ENCODE assay signal across 16 cellular contexts in genomic region chr9:7119612-7120011, GRCh38.
A peak's percentile ranks its signal among the peaks of the same experiment; 100 is the strongest.
DNase-seq lines count a peak whose midpoint lies in the region; ATAC-seq and TF ChIP-seq lines count a peak whose summit lies in the region.
"Had no signal": no experiment of that assay in that cellular context is flagged by ENCODE, and none has a peak within 500 bp of the region (broad histone marks: within the 10 kb centered on the region; RNA-seq: fewer than 3 reads in every experiment).

No MANE protein-coding gene starts in this region.

- TF ChIP-seq CTCF in right lobe of liver (IDR thresholded peaks at IDR 0.05), result no peak

- TF ChIP-seq POLR2A in right lobe of liver (IDR thresholded peaks at IDR 0.05), result no peak

- H3K27me3 Mint-ChIP-seq in activated T-helper 17 cell treated with anti-CD3 and anti-CD28 coated beads, Interleukin-2, amount 50 U/mL, for 72 hours, result no peaks in the 10 kb centered on the region
- peaks cover 2 to 14% (median 8%) of the 10 kb centered on the region in 3 donors for H3K27me3 Mint-ChIP-seq in immature natural killer cell (ENCODE audit: low read depth in 3 of 3)
- H3K27me3 Mint-ChIP-seq: CD8-positive, alpha-beta memory T cell had no signal

- H3K27ac Mint-ChIP-seq in activated T-helper 17 cell treated with anti-CD3 and anti-CD28 coated beads, Interleukin-2, amount 50 U/mL, for 72 hours, result peak overlapping the region; percentile 37
- peak overlapping the region in 5 of 6 donors; percentile 45 to 85 (median 71) for H3K27ac Mint-ChIP-seq in immature natural killer cell
- H3K27ac Mint-ChIP-seq: CD14-positive monocyte had no signal

- intact Hi-C loops in right lobe of liver (cut with DNase I), result no loop called here

- H3K27me3 ChIP-seq in right lobe of liver, result no peaks in the 10 kb centered on the region

- in situ Hi-C loops in G401 (cut with HindIII; ENCODE audit: low sequenced_read_pairs), result no loop called here

- ATAC-seq in activated T-helper 17 cell treated with anti-CD3 and anti-CD28 coated beads, Interleukin-2, amount 50 U/mL, for 72 hours (replicated peaks), result no peak
- ATAC-seq in right lobe of liver, result no peak
- ATAC-seq: GM12878 had no signal

- no peak overlapping the region for H3K4me3 Mint-ChIP-seq in activated T-helper 17 cell treated with anti-CD3 and anti-CD28 coated beads, Interleukin-2, amount 50 U/mL, for 72 hours
- no peak overlapping the region for H3K4me3 Mint-ChIP-seq in immature natural killer cell
- H3K4me3 Mint-ChIP-seq: CD14-positive monocyte had no signal

- H3K27ac ChIP-seq in right lobe of liver, result no peak overlapping the region
- H3K27ac ChIP-seq: 22Rv1, GM23248, HL-60 had no signal

- no peaks in the 10 kb centered on the region for H3K9me3 Mint-ChIP-seq in activated T-helper 17 cell treated with anti-CD3 and anti-CD28 coated beads, Interleukin-2, amount 50 U/mL, for 72 hours
- H3K9me3 Mint-ChIP-seq in immature natural killer cell, result no peaks in the 10 kb centered on the region
- H3K9me3 Mint-ChIP-seq: CD8-positive, alpha-beta memory T cell had no signal

- H3K9me3 ChIP-seq in right lobe of liver, result no peaks in the 10 kb centered on the region
- H3K9me3 ChIP-seq: Caco-2 had no signal

- H3K36me3 Mint-ChIP-seq in activated T-helper 17 cell treated with anti-CD3 and anti-CD28 coated beads, Interleukin-2, amount 50 U/mL, for 72 hours (ENCODE audit: low read depth), result peaks cover 66% of the 10 kb centered on the region
- peaks cover 4 to 18% (median 11%) of the 10 kb centered on the region in 3 donors for H3K36me3 Mint-ChIP-seq in immature natural killer cell

- H3K36me3 ChIP-seq in right lobe of liver, result peaks cover 0 to 2% (median 0%) of the 10 kb centered on the region in 4 donors

- H3K4me1 ChIP-seq in right lobe of liver, result no peaks in the 10 kb centered on the region
- H3K4me1 ChIP-seq: Caco-2 had no signal

- H3K4me3 ChIP-seq in right lobe of liver, result no peak overlapping the region
- H3K4me3 ChIP-seq: GM12878, GM23248 had no signal

- DNase-seq in DMS53 (lab: John Stamatoyannopoulos, UW), result peak; percentile 32
- DNase-seq in DMS53 treated with DMSO at 0.1 percent for 48 hours (lab: John Stamatoyannopoulos, UW; ENCODE audit: unreplicated experiment), result no peak
- peak; percentile 61 for DNase-seq in G401 (ENCODE audit: low spot score)
- DNase-seq in immature natural killer cell, result no peak
- no peak for DNase-seq in activated naive CD4-positive, alpha-beta T cell treated with anti-CD3 and anti-CD28 coated beads, Interleukin-2, amount 50 U/mL, for 16 hours
- DNase-seq in right lobe of liver, result no peak
- DNase-seq in activated CD8-positive, alpha-beta memory T cell treated with anti-CD3 and anti-CD28 coated beads, Interleukin-2, amount 50 U/mL, for 48 hours, result no peak
- DNase-seq: Caco-2; CD8-positive, alpha-beta memory T cell; GM23248; H7 had no signal

- peaks cover 15% of the 10 kb centered on the region for H3K4me1 Mint-ChIP-seq in activated T-helper 17 cell treated with anti-CD3 and anti-CD28 coated beads, Interleukin-2, amount 50 U/mL, for 72 hours
- peaks cover 34 to 40% of the 10 kb centered on the region in 2 donors for H3K4me1 Mint-ChIP-seq in immature natural killer cell

Comparison
In these comparisons a context has a peak if more than half of its experiments do, and no peak if none do; other contexts are left out.
1. DNase-seq: peak in DMS53 (single experiment) and G401 (single experiment); none in DMS53 treated with DMSO at 0.1 percent for 48 hours (single experiment), immature natural killer cell (0 of 3), activated naive CD4-positive, alpha-beta T cell treated with anti-CD3 and anti-CD28 coated beads, Interleukin-2, amount 50 U/mL, for 16 hours (single experiment), right lobe of liver (0 of 3) and activated CD8-positive, alpha-beta memory T cell treated with anti-CD3 and anti-CD28 coated beads, Interleukin-2, amount 50 U/mL, for 48 hours (single experiment).